In the genomic region with DNA sequence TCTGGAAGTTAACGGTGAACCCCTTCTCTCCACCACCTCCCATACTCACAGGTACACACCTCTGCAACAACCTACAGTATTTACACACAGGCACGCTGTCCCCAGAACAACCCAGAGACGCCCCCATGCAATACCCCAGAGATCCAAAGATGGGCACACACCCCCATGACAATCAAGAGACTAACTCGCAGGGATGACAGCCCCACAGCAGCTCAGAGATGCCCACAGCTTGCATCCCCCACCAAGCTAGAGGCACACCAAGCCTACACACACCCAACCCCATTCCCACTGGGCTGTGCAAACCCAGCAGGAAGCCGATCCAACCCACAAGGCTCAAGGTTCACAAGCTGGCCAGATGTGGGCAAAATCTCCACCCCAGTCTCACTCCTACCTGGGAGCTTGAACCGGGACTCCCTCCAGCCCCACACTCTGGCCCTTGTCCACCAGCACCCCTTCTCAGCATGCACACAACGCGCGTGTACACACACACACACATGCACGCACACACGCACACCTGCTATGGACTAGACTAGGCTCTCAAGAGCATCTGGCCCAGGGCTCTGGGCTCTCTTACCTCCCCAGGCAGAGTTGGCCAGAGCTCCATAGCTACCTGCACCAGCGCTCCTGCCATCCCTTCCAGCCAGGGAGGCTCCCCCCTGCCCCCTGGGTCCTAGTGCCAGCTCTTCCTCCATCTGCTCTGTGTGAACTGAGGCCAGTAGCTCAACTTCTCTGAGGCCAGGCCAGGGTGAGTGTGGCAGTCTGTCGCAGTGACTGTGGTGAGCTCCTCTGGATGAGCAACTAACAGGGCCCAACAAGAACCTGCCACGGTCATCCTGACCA, we compare ENCODE assay signal across 1 cellular context.
TF ChIP-seq lines count a peak whose summit lies in the region.

No MANE protein-coding gene starts in this region.

TF ChIP-seq in HepG2, 621 proteins besides CTCF, POLR2A, EP300 and RAD21 (continued from another document and continues in another):
- TF ChIP-seq, protein P1, sequence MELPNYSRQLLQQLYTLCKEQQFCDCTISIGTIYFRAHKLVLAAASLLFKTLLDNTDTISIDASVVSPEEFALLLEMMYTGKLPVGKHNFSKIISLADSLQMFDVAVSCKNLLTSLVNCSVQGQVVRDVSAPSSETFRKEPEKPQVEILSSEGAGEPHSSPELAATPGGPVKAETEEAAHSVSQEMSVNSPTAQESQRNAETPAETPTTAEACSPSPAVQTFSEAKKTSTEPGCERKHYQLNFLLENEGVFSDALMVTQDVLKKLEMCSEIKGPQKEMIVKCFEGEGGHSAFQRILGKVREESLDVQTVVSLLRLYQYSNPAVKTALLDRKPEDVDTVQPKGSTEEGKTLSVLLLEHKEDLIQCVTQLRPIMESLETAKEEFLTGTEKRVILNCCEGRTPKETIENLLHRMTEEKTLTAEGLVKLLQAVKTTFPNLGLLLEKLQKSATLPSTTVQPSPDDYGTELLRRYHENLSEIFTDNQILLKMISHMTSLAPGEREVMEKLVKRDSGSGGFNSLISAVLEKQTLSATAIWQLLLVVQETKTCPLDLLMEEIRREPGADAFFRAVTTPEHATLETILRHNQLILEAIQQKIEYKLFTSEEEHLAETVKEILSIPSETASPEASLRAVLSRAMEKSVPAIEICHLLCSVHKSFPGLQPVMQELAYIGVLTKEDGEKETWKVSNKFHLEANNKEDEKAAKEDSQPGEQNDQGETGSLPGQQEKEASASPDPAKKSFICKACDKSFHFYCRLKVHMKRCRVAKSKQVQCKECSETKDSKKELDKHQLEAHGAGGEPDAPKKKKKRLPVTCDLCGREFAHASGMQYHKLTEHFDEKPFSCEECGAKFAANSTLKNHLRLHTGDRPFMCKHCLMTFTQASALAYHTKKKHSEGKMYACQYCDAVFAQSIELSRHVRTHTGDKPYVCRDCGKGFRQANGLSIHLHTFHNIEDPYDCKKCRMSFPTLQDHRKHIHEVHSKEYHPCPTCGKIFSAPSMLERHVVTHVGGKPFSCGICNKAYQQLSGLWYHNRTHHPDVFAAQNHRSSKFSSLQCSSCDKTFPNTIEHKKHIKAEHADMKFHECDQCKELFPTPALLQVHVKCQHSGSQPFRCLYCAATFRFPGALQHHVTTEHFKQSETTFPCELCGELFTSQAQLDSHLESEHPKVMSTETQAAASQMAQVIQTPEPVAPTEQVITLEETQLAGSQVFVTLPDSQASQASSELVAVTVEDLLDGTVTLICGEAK (IDR thresholded peaks at IDR 0.05), result no peak
- TF ChIP-seq, protein P1 (CRISPR knock-in tag; IDR thresholded peaks at IDR 0.05), result 0 out of 2 replicates have a peak, but pooled peaks have one; percentile 26
- TF ChIP-seq ZNF3 (CRISPR knock-in tag; IDR thresholded peaks at IDR 0.05) (no peak), ZNF75D (CRISPR knock-in tag; IDR thresholded peaks at IDR 0.05; ENCODE audit: borderline replicate concordance) (no peak), SRY (CRISPR knock-in tag; IDR thresholded peaks at IDR 0.05) (no peak), ZNF282 (IDR thresholded peaks at IDR 0.05; ENCODE audit: partially characterized antibody) (no peak), SRSF4 (IDR thresholded peaks at IDR 0.05; ENCODE audit: low read depth, low read length, poor library complexity, severe bottlenecking) (no peak), TRIM24 (CRISPR knock-in tag; IDR thresholded peaks at IDR 0.05) (no peak), NFKBIZ (CRISPR knock-in tag; IDR thresholded peaks at IDR 0.05) (no peak), MIXL1 (CRISPR knock-in tag; IDR thresholded peaks at IDR 0.05) (no peak), ZFP62 (CRISPR knock-in tag; IDR thresholded peaks at IDR 0.05) (no peak), DR1 (CRISPR knock-in tag; IDR thresholded peaks at IDR 0.05) (peak; percentile 35; the same call in 1 of the 2 replicates), ZNF549 (CRISPR knock-in tag; IDR thresholded peaks at IDR 0.05) (no peak), TCF7 (IDR thresholded peaks at IDR 0.05; ENCODE audit: low read depth) (no peak), RARG (CRISPR knock-in tag; IDR thresholded peaks at IDR 0.05; ENCODE audit: low read depth) (no peak), SALL1 (CRISPR knock-in tag; IDR thresholded peaks at IDR 0.05) (peak; percentile 43; the same call in 1 of the 2 replicates), ZSCAN21 (CRISPR knock-in tag; IDR thresholded peaks at IDR 0.05; ENCODE audit: borderline replicate concordance) (peak; percentile 75; the same call in 1 of the 2 replicates), SMARCC2 (IDR thresholded peaks at IDR 0.05) (no peak), ZNF841 (CRISPR knock-in tag; IDR thresholded peaks at IDR 0.05; ENCODE audit: borderline replicate concordance) (no peak), MBD4 (IDR thresholded peaks at IDR 0.05; ENCODE audit: borderline replicate concordance, low read length) (no peak), TBX3 (IDR thresholded peaks at IDR 0.05; ENCODE audit: borderline replicate concordance) (no peak), NFE2 (CRISPR knock-in tag; IDR thresholded peaks at IDR 0.05) (no peak)
- TF ChIP-seq, protein P2, sequence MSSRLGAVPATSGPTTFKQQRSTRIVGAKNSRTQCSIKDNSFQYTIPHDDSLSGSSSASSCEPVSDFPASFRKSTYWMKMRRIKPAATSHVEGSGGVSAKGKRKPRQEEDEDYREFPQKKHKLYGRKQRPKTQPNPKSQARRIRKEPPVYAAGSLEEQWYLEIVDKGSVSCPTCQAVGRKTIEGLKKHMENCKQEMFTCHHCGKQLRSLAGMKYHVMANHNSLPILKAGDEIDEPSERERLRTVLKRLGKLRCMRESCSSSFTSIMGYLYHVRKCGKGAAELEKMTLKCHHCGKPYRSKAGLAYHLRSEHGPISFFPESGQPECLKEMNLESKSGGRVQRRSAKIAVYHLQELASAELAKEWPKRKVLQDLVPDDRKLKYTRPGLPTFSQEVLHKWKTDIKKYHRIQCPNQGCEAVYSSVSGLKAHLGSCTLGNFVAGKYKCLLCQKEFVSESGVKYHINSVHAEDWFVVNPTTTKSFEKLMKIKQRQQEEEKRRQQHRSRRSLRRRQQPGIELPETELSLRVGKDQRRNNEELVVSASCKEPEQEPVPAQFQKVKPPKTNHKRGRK (CRISPR knock-in tag; IDR thresholded peaks at IDR 0.05), result no peak
- TF ChIP-seq, protein P3, sequence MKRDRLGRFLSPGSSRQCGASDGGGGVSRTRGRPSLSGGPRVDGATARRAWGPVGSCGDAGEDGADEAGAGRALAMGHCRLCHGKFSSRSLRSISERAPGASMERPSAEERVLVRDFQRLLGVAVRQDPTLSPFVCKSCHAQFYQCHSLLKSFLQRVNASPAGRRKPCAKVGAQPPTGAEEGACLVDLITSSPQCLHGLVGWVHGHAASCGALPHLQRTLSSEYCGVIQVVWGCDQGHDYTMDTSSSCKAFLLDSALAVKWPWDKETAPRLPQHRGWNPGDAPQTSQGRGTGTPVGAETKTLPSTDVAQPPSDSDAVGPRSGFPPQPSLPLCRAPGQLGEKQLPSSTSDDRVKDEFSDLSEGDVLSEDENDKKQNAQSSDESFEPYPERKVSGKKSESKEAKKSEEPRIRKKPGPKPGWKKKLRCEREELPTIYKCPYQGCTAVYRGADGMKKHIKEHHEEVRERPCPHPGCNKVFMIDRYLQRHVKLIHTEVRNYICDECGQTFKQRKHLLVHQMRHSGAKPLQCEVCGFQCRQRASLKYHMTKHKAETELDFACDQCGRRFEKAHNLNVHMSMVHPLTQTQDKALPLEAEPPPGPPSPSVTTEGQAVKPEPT (CRISPR knock-in tag; IDR thresholded peaks at IDR 0.05; ENCODE audit: low read depth), result no peak
- TF ChIP-seq, protein P4, sequence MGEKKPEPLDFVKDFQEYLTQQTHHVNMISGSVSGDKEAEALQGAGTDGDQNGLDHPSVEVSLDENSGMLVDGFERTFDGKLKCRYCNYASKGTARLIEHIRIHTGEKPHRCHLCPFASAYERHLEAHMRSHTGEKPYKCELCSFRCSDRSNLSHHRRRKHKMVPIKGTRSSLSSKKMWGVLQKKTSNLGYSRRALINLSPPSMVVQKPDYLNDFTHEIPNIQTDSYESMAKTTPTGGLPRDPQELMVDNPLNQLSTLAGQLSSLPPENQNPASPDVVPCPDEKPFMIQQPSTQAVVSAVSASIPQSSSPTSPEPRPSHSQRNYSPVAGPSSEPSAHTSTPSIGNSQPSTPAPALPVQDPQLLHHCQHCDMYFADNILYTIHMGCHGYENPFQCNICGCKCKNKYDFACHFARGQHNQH (CRISPR knock-in tag; IDR thresholded peaks at IDR 0.05), result peak; percentile 60; the same call in 1 of the 2 replicates
- TF ChIP-seq, protein P5, sequence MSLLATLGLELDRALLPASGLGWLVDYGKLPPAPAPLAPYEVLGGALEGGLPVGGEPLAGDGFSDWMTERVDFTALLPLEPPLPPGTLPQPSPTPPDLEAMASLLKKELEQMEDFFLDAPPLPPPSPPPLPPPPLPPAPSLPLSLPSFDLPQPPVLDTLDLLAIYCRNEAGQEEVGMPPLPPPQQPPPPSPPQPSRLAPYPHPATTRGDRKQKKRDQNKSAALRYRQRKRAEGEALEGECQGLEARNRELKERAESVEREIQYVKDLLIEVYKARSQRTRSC (CRISPR knock-in tag; IDR thresholded peaks at IDR 0.05; ENCODE audit: low read depth), result no peak
- TF ChIP-seq, protein P6, sequence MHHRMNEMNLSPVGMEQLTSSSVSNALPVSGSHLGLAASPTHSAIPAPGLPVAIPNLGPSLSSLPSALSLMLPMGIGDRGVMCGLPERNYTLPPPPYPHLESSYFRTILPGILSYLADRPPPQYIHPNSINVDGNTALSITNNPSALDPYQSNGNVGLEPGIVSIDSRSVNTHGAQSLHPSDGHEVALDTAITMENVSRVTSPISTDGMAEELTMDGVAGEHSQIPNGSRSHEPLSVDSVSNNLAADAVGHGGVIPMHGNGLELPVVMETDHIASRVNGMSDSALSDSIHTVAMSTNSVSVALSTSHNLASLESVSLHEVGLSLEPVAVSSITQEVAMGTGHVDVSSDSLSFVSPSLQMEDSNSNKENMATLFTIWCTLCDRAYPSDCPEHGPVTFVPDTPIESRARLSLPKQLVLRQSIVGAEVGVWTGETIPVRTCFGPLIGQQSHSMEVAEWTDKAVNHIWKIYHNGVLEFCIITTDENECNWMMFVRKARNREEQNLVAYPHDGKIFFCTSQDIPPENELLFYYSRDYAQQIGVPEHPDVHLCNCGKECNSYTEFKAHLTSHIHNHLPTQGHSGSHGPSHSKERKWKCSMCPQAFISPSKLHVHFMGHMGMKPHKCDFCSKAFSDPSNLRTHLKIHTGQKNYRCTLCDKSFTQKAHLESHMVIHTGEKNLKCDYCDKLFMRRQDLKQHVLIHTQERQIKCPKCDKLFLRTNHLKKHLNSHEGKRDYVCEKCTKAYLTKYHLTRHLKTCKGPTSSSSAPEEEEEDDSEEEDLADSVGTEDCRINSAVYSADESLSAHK (CRISPR knock-in tag; IDR thresholded peaks at IDR 0.05; ENCODE audit: borderline replicate concordance), result no peak
- TF ChIP-seq, protein P7, sequence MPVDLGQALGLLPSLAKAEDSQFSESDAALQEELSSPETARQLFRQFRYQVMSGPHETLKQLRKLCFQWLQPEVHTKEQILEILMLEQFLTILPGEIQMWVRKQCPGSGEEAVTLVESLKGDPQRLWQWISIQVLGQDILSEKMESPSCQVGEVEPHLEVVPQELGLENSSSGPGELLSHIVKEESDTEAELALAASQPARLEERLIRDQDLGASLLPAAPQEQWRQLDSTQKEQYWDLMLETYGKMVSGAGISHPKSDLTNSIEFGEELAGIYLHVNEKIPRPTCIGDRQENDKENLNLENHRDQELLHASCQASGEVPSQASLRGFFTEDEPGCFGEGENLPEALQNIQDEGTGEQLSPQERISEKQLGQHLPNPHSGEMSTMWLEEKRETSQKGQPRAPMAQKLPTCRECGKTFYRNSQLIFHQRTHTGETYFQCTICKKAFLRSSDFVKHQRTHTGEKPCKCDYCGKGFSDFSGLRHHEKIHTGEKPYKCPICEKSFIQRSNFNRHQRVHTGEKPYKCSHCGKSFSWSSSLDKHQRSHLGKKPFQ (CRISPR knock-in tag; IDR thresholded peaks at IDR 0.05; ENCODE audit: insufficient replicate concordance), result no peak
- TF ChIP-seq, protein P8, sequence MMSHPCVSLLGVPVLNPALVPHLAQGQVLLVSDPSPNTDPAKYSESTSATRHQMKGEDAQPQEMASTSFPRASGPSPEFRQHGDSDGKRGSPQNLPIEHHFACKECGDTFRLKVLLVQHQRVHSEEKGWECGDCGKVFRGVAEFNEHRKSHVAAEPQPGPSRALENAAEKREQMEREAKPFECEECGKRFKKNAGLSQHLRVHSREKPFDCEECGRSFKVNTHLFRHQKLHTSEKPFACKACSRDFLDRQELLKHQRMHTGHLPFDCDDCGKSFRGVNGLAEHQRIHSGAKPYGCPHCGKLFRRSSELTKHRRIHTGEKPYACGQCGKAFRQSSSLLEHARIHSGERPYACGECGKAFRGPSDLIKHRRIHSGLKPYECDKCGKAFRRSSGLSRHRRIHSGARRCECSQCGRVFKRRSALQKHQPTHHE (CRISPR knock-in tag; IDR thresholded peaks at IDR 0.05; ENCODE audit: borderline replicate concordance), result no peak
